8 cellular contexts compared by ENCODE assay signal in genomic region chr4:40238700-40239548, GRCh38. TPM values are rescaled to one million over a fixed set of nuclear protein-coding genes. Genes with fewer than 3 reads are reported as not detected.
DNase-seq lines count a peak whose midpoint lies in the region; ATAC-seq and TF ChIP-seq lines count a peak whose summit lies in the region.

No MANE protein-coding gene starts in this region.

- H3K27me3 ChIP-seq in MM.1S (replicated peaks; ENCODE audit: insufficient read depth, low read length) (no peaks in the 10 kb centered on the region), osteoblast (ENCODE audit: insufficient read depth, low read length) (no peaks in the 10 kb centered on the region)

- H3F3A ChIP-seq in MM.1S (ENCODE audit: insufficient read depth, low read length), result peaks cover 7% of the 10 kb centered on the region; the same call in 1 of the 2 replicates

- H3K36me3 ChIP-seq in MM.1S (replicated peaks; ENCODE audit: insufficient read depth, low read length), result peaks cover 16% of the 10 kb centered on the region
- H3K36me3 ChIP-seq in osteoblast (ENCODE audit: insufficient read depth, low read length), result no peaks in the 10 kb centered on the region

- H3K79me2 ChIP-seq in MM.1S (ENCODE audit: low read length) (peaks cover 100% of the 10 kb centered on the region), osteoblast (ENCODE audit: insufficient read depth, low read length) (no peaks in the 10 kb centered on the region)

- no peak overlapping the region for H3K9ac ChIP-seq in MM.1S (ENCODE audit: low read length)

- peak overlapping the region; percentile 82 for H3K4me3 Mint-ChIP-seq in T-helper 17 cell
- H3K4me3 Mint-ChIP-seq in activated naive CD4-positive, alpha-beta T cell treated with anti-CD3 and anti-CD28 coated beads, Interleukin-2, amount 10 ng/mL, durations not matched to agents 7 days and 5 days, result peak overlapping the region; percentile 71

- H3K27me3 Mint-ChIP-seq in T-helper 17 cell, result no peaks in the 10 kb centered on the region
- no peaks in the 10 kb centered on the region for H3K27me3 Mint-ChIP-seq in activated naive CD4-positive, alpha-beta T cell treated with anti-CD3 and anti-CD28 coated beads, Interleukin-2, amount 10 ng/mL, durations not matched to agents 7 days and 5 days

- H3K27ac Mint-ChIP-seq in T-helper 17 cell, result peak overlapping the region; percentile 99
- peak overlapping the region; percentile 86 for H3K27ac Mint-ChIP-seq in activated naive CD4-positive, alpha-beta T cell treated with anti-CD3 and anti-CD28 coated beads, Interleukin-2, amount 10 ng/mL, durations not matched to agents 7 days and 5 days

- no peak overlapping the region for H3K27ac ChIP-seq in MM.1S (ENCODE audit: low read length)
- no peak overlapping the region for H3K27ac ChIP-seq in osteoblast (ENCODE audit: low read depth, low read length)

- ATAC-seq in T-helper 17 cell, result peak; percentile 93
- ATAC-seq in HG03432 (IDR thresholded peaks at IDR 0.05; ENCODE audit: unreplicated experiment), result no peak

- H3K9me3 ChIP-seq in T-helper 17 cell (ENCODE audit: control insufficient read depth, low read length, poor library complexity, severe bottlenecking) (no peaks in the 10 kb centered on the region), MM.1S (replicated peaks; ENCODE audit: insufficient read depth, low read length) (no peaks in the 10 kb centered on the region), osteoblast (ENCODE audit: low read depth, low read length) (no peaks in the 10 kb centered on the region)

- H3K9me2 ChIP-seq in MM.1S (replicated peaks; ENCODE audit: insufficient read depth, low read length), result no peaks in the 10 kb centered on the region

- peaks cover 7% of the 10 kb centered on the region for H3K36me3 Mint-ChIP-seq in T-helper 17 cell (ENCODE audit: low read depth)
- H3K36me3 Mint-ChIP-seq in activated naive CD4-positive, alpha-beta T cell treated with anti-CD3 and anti-CD28 coated beads, Interleukin-2, amount 10 ng/mL, durations not matched to agents 7 days and 5 days, result peaks cover 81% of the 10 kb centered on the region

- H3K4me1 ChIP-seq in MM.1S (ENCODE audit: low read length), result no peaks in the 10 kb centered on the region
- H3K4me1 ChIP-seq in osteoblast (ENCODE audit: insufficient read depth, low read length), result no peaks in the 10 kb centered on the region

- H3K4me3 ChIP-seq in MM.1S (ENCODE audit: low read length) (no peak overlapping the region), osteoblast (ENCODE audit: insufficient read depth, low read length) (no peak overlapping the region)

- no peaks in the 10 kb centered on the region for H3K9me3 Mint-ChIP-seq in activated naive CD4-positive, alpha-beta T cell treated with anti-CD3 and anti-CD28 coated beads, Interleukin-2, amount 10 ng/mL, durations not matched to agents 7 days and 5 days

- H3K4me2 ChIP-seq in MM.1S (ENCODE audit: low read depth, low read length) (no peak overlapping the region), osteoblast (ENCODE audit: insufficient read depth, low read length) (no peak overlapping the region)

- DNase-seq in Caki2 (ENCODE audit: low read depth) (peak; percentile 64), T-helper 17 cell (peak; percentile 53 to 75 (median 64)), HCEC 1CT (no peak), MM.1S (no peak), osteoblast (ENCODE audit: insufficient read length, low spot score, missing footprints) (no peak)
- DNase-seq in activated naive CD4-positive, alpha-beta T cell treated with anti-CD3 and anti-CD28 coated beads, Interleukin-2, amount 10 ng/mL, durations not matched to agents 7 days and 5 days, result peak; percentile 85
- DNase-seq in stimulated activated CD4-positive, alpha-beta T cell treated with anti-CD3 and anti-CD28 coated beads, Interleukin-12 subunit alpha, Interleukin-12 subunit beta, amount 100 ng/mL, for 48 hours (ENCODE audit: low read depth in 2 of 3, low spot score in 1 of 3), result peak; percentile 66 to 75 (median 74)

- in situ Hi-C loops in Caki2 (cut with HindIII; ENCODE audit: low pct_unique_long_range_greater_than_20kb, low sequenced_read_pairs), result no loop called here

- H2AFZ ChIP-seq in MM.1S (ENCODE audit: low read length), result no peak overlapping the region
- H2AFZ ChIP-seq in osteoblast (ENCODE audit: low read length), result no peak overlapping the region

- H4K20me1 ChIP-seq in MM.1S (ENCODE audit: insufficient read depth, low read length), result peaks cover 80% of the 10 kb centered on the region
- no peaks in the 10 kb centered on the region for H4K20me1 ChIP-seq in osteoblast (ENCODE audit: insufficient read depth, low read length)

- CTCF ChIA-PET in activated naive CD4-positive, alpha-beta T cell treated with anti-CD3 and anti-CD28 coated beads, Interleukin-2, amount 10 ng/mL, durations not matched to agents 7 days and 5 days (lab: Charles Lee), result interaction anchor here (1.0 to 1.7 kb wide), 3 partner anchors 8 to 34 kb away, joined by 3 to 5 read pairs (median 3); no protein-coding TSS in a partner anchor

- peaks cover 66% of the 10 kb centered on the region for H3K4me1 Mint-ChIP-seq in T-helper 17 cell
- H3K4me1 Mint-ChIP-seq in activated naive CD4-positive, alpha-beta T cell treated with anti-CD3 and anti-CD28 coated beads, Interleukin-2, amount 10 ng/mL, durations not matched to agents 7 days and 5 days, result peaks cover 97% of the 10 kb centered on the region

- TF ChIP-seq CTCF in MM.1S (IDR thresholded peaks at IDR 0.05; ENCODE audit: low read length) (no peak), osteoblast (IDR thresholded peaks at IDR 0.05; ENCODE audit: extremely low read depth, low read depth, low read length) (no peak)

RNA-seq across cellular contexts. Expression of gene RHOH, which starts 42.1 kb away (rescaled TPM):
- total RNA-seq in Caki2 (2014; rRNA removed; shearing (Covaris generic); ENCODE audit: low replicate concordance), result 0.24 TPM in 1 of 2 replicates, not detected in the other
- total RNA-seq in T-helper 17 cell, result 100 to 1,000 TPM; 439 to 459 TPM
- under 0.01 TPM in 1 of 2 replicates, not detected in the other for total RNA-seq in osteoblast

Comparison
In these comparisons a context has a peak if more than half of its experiments do, and no peak if none do; other contexts are left out.
1. DNase-seq: peak in Caki2 (single experiment), T-helper 17 cell (3 of 3), activated naive CD4-positive, alpha-beta T cell treated with anti-CD3 and anti-CD28 coated beads, Interleukin-2, amount 10 ng/mL, durations not matched to agents 7 days and 5 days (single experiment) and stimulated activated CD4-positive, alpha-beta T cell treated with anti-CD3 and anti-CD28 coated beads, Interleukin-12 subunit alpha, Interleukin-12 subunit beta, amount 100 ng/mL, for 48 hours (3 of 3); none in HCEC 1CT (single experiment), MM.1S (single experiment) and osteoblast (single experiment).
2. RNA of gene RHOH, which starts 42.1 kb away (total RNA-seq): 439 to 459 TPM in T-helper 17 cell; 0.24 TPM in Caki2 and under 0.01 TPM in osteoblast; every median in the first group is over 100 times any median in the second.